ENCODE assay signal across 1 cellular context in genomic region chr2:188319845-188320244, GRCh38.
TF ChIP-seq lines count a peak whose summit lies in the region.

No MANE protein-coding gene starts in this region.

TF ChIP-seq in K562, 482 proteins besides CTCF, POLR2A, EP300 and RAD21 (continued from another document):
- no peak for TF ChIP-seq ZNF347 (CRISPR knock-in tag; IDR thresholded peaks at IDR 0.05; ENCODE audit: low read depth)
- TF ChIP-seq SMARCE1 (IDR thresholded peaks at IDR 0.05): no peak
